Comparison of ENCODE assay signal across 11 cellular contexts in the genomic region with DNA sequence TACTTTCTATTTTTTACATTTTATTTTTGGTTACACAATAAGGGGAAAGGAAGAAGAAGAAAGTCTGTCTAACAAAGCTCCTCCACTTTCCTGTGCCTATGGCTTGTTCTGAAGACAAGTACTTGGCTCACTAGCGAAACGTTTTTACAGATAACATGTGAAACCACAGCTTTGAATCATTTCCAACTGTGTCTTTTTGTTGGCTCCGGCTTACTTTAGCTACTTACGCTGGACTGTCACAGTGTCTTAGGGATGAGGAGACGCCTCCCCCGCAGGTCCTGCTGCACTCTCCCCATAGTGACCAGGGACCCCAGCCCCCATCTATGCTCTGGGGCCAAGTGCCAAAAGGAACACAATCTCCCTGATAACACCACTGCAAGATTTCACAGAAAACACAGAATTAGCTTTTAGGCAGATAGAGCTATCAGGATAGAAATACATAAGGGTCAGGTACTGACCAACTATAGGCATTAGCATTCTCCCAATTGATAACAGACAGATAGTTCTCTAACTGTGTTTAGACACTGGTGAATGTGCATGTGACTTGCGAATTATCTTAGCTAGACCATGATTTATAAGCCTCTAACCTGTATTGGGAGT.
A peak's percentile ranks its signal among the peaks of the same experiment; 100 is the strongest.
DNase-seq lines count a peak whose midpoint lies in the region; ATAC-seq, FAIRE-seq and TF ChIP-seq lines count a peak whose summit lies in the region.
"Had no signal": no experiment of that assay in that cellular context is flagged by ENCODE, and none has a peak within 500 bp of the region (broad histone marks: within the 10 kb centered on the region; RNA-seq: fewer than 3 reads in every experiment).

No MANE protein-coding gene starts in this region.

- H2AFZ ChIP-seq in K562 (ENCODE audit: low read depth, low read length), result no peak overlapping the region

- POLR2A ChIA-PET in A673 (lab: Charles Lee; ENCODE audit: low non-redundant PET), result interaction anchor here (0.8 kb wide), 1 partner anchor 49 kb away, joined by 3 read pairs; no protein-coding TSS in a partner anchor
- POLR2A ChIA-PET in K562 (lab: Yijun Ruan, JAX), result interaction anchor here (2.0 kb wide), 1 partner anchor 11 kb away, joined by 5 read pairs; no protein-coding TSS in a partner anchor

- TF ChIP-seq POLR2A in K562 (conservative IDR thresholded peaks at IDR 0.05) (no peak), vagina (IDR thresholded peaks at IDR 0.05) (no peak)

- H3K4me3 ChIP-seq in A673 (ENCODE audit: low read depth, low read length, poor library complexity, severe bottlenecking), result no peak overlapping the region
- no peak overlapping the region for H3K4me3 ChIP-seq in K562
- no peak overlapping the region for H3K4me3 ChIP-seq in vagina
- H3K4me3 ChIP-seq: gastroesophageal sphincter had no signal

- peak; percentile 66 for DNase-seq in A673 (ENCODE audit: low spot score)
- peak; percentile 84 for DNase-seq in HFFc6
- peak in 2 of 4 experiments; percentile 16 to 55 for DNase-seq in K562 (ENCODE audit: extremely low read depth in 1 of 4, low spot score in 3 of 4)
- DNase-seq in iris pigment epithelial cell (ENCODE audit: low read depth), result peak; percentile 95
- DNase-seq in activated CD8-positive, alpha-beta memory T cell treated with anti-CD3 and anti-CD28 coated beads, Interleukin-2, amount 50 U/mL, for 48 hours, result no peak
- DNase-seq in vagina (ENCODE audit: extremely low spot score in 2 of 2), result no peak
- DNase-seq in GM13977 (ENCODE audit: low spot score), result no peak

- no peak for TF ChIP-seq EP300 in K562 (IDR thresholded peaks at IDR 0.05; ENCODE audit: low read length)

- H3K27ac Mint-ChIP-seq in HFFc6, result peak overlapping the region; percentile 73
- H3K27ac Mint-ChIP-seq: stimulated activated memory B cell treated with anti-CD40 and anti-IgM and Interleukin-4, amounts not matched to agents 10 μg/mL and 1 μg/mL and 100 μg/mL, for 72 hours had no signal

- H3K36me3 ChIP-seq in A673 (ENCODE audit: insufficient read depth, low read length, poor library complexity, severe bottlenecking) (no peaks in the 10 kb centered on the region), K562 (ENCODE audit: control insufficient read depth, insufficient read depth, low read length) (no peaks in the 10 kb centered on the region), vagina (no peaks in the 10 kb centered on the region)
- H3K36me3 ChIP-seq: gastroesophageal sphincter had no signal

- CTCF ChIA-PET in A673 (lab: Charles Lee) (no interaction called here), K562 (lab: Yijun Ruan, JAX; ENCODE audit: low intra/inter-chr PET ratio) (interaction anchor here (0.7 kb wide), 1 partner anchor 263 kb away, joined by 3 read pairs; no protein-coding TSS in a partner anchor)

- peaks cover 34% of the 10 kb centered on the region for H3K36me3 Mint-ChIP-seq in HFFc6 (ENCODE audit: low read depth)
- H3K36me3 Mint-ChIP-seq: CD14-positive monocyte had no signal

- no peak for TF ChIP-seq CTCF in A673 (conservative IDR thresholded peaks at IDR 0.05; ENCODE audit: low read depth, low read length)
- no peak for TF ChIP-seq CTCF in HFFc6 (IDR thresholded peaks at IDR 0.05)
- no peak for TF ChIP-seq CTCF in K562 (IDR thresholded peaks at IDR 0.05 in 2 of 3, conservative IDR thresholded peaks at IDR 0.05 in 1 of 3; ENCODE audit: insufficient read depth in 2 of 3, low read depth in 1 of 3, low read length in 3 of 3)
- no peak for TF ChIP-seq CTCF in vagina (IDR thresholded peaks at IDR 0.05)
- no peak for TF ChIP-seq CTCF in GM13977 (IDR thresholded peaks at IDR 0.05; ENCODE audit: extremely low read depth, insufficient read depth, missing control alignments)

- BruUV-seq in A673 (replicated peaks; lab: Mats Ljungman, UMichigan) (no TSS peak), K562 (replicated peaks; lab: Mats Ljungman, UMichigan) (no TSS peak)

- H3K9me1 ChIP-seq in K562 (ENCODE audit: control insufficient read depth, insufficient read depth, low read length), result no peaks in the 10 kb centered on the region

- peak overlapping the region; percentile 73 for H3K4me3 Mint-ChIP-seq in HFFc6
- H3K4me3 Mint-ChIP-seq: CD14-positive monocyte; stimulated activated memory B cell treated with anti-CD40 and anti-IgM and Interleukin-4, amounts not matched to agents 10 μg/mL and 1 μg/mL and 100 μg/mL, for 72 hours had no signal

- ATAC-seq in K562 (peak; percentile 78), GM18861 (IDR thresholded peaks at IDR 0.05; ENCODE audit: unreplicated experiment) (no peak)
- ATAC-seq: gastroesophageal sphincter; stimulated activated memory B cell treated with anti-CD40 and anti-IgM and Interleukin-4, amounts not matched to agents 10 μg/mL and 1 μg/mL and 100 μg/mL, for 72 hours had no signal

- WGBS in K562 (ENCODE audit: insufficient coverage, low coverage, missing lambda C conversion rate), result 0% methylated on average over 7 of the region's 7 CpGs

- H3K4me1 ChIP-seq in A673 (ENCODE audit: insufficient read depth, low read length, poor library complexity, severe bottlenecking) (peaks cover 12% of the 10 kb centered on the region), K562 (replicated peaks in 1 of 2; ENCODE audit: control insufficient read depth in 2 of 2, insufficient read depth in 2 of 2, low read length in 2 of 2) (peaks cover 0 to 3% of the 10 kb centered on the region in 2 experiments; a peak in 3 of 5 replicates), vagina (peaks cover 11% of the 10 kb centered on the region)

- no peak overlapping the region for H3K27ac ChIP-seq in A673 (ENCODE audit: low read depth, low read length, poor library complexity, severe bottlenecking)
- no peak overlapping the region for H3K27ac ChIP-seq in K562 (ENCODE audit: extremely low read depth, low read depth, low read length)
- H3K27ac ChIP-seq in vagina, result no peak overlapping the region
- H3K27ac ChIP-seq: gastroesophageal sphincter had no signal

- peaks cover 32% of the 10 kb centered on the region for H3K4me1 Mint-ChIP-seq in HFFc6 (ENCODE audit: low read depth)
- H3K4me1 Mint-ChIP-seq: stimulated activated memory B cell treated with anti-CD40 and anti-IgM and Interleukin-4, amounts not matched to agents 10 μg/mL and 1 μg/mL and 100 μg/mL, for 72 hours had no signal

- peak; percentile 84 for FAIRE-seq in K562 (lab: Jason Lieb, UNC)

- no peak for TF ChIP-seq RAD21 in K562 (CRISPR knock-in tag; conservative IDR thresholded peaks at IDR 0.05 in 1 of 2, IDR thresholded peaks at IDR 0.05 in 1 of 2)

- no peaks in the 10 kb centered on the region for H3K27me3 Mint-ChIP-seq in HFFc6 (ENCODE audit: insufficient read depth)
- H3K27me3 Mint-ChIP-seq: stimulated activated memory B cell treated with anti-CD40 and anti-IgM and Interleukin-4, amounts not matched to agents 10 μg/mL and 1 μg/mL and 100 μg/mL, for 72 hours had no signal

- H3K9ac ChIP-seq in K562 (ENCODE audit: insufficient read depth in 1 of 2, low read depth in 2 of 2, low read length in 2 of 2), result no peak overlapping the region

- H3K4me2 ChIP-seq in K562 (ENCODE audit: insufficient read depth, low read length), result no peak overlapping the region

- H3K27me3 ChIP-seq in A673 (replicated peaks; ENCODE audit: insufficient read depth, low read depth, low read length, poor library complexity) (no peaks in the 10 kb centered on the region), K562 (ENCODE audit: control insufficient read depth in 2 of 2, insufficient read depth in 2 of 2, low read length in 2 of 2) (no peaks in the 10 kb centered on the region), vagina (no peaks in the 10 kb centered on the region)
- H3K27me3 ChIP-seq: gastroesophageal sphincter had no signal

- H3K9me3 Mint-ChIP-seq in HFFc6, result no peaks in the 10 kb centered on the region
- H3K9me3 Mint-ChIP-seq: stimulated activated memory B cell treated with anti-CD40 and anti-IgM and Interleukin-4, amounts not matched to agents 10 μg/mL and 1 μg/mL and 100 μg/mL, for 72 hours had no signal

- H3K79me2 ChIP-seq in K562 (ENCODE audit: control insufficient read depth, insufficient read depth, low read length), result no peaks in the 10 kb centered on the region

- in situ Hi-C loops in K562 (cut with MboI) (no loop called here), GM13977 (cut with MboI; ENCODE audit: low pct_unique_long_range_greater_than_20kb, low sequenced_read_pairs, unreplicated experiment) (no loop called here)

- intact Hi-C loops in A673 (cut with micrococcal nuclease; ENCODE audit: unreplicated experiment), result no loop called here
- intact Hi-C loops in K562 (cut with micrococcal nuclease), result loop anchor here (10.0 kb wide), 1 partner anchor 212 kb away; no protein-coding TSS in a partner anchor
- intact Hi-C loops in vagina (cut with DNase I), result no loop called here

- H3K9me3 ChIP-seq in A673 (ENCODE audit: low read depth, low read length, poor library complexity, severe bottlenecking) (no peaks in the 10 kb centered on the region), K562 (replicated peaks; ENCODE audit: control insufficient read depth, insufficient read depth, low read depth, low read length) (no peaks in the 10 kb centered on the region), vagina (no peaks in the 10 kb centered on the region)
- H3K9me3 ChIP-seq: gastroesophageal sphincter had no signal

- H4K20me1 ChIP-seq in K562 (replicated peaks; ENCODE audit: control insufficient read depth, insufficient read depth, low read length), result no peaks in the 10 kb centered on the region

TF ChIP-seq in K562, 482 proteins besides CTCF, POLR2A, EP300 and RAD21 (continues in another document):
- TF ChIP-seq MEIS2 (IDR thresholded peaks at IDR 0.05; ENCODE audit: partially characterized antibody) (peak; percentile 28), BHLHE40 (IDR thresholded peaks at IDR 0.05; ENCODE audit: low read length) (0 out of 2 replicates have a peak, but pooled peaks have one; percentile 8), NFIC (IDR thresholded peaks at IDR 0.05) (peak; percentile 41), CTBP1 (IDR thresholded peaks at IDR 0.05; ENCODE audit: borderline replicate concordance) (peak; percentile 62; the same call in 1 of the 2 replicates)

Comparison
In these comparisons a context has a peak if more than half of its experiments do, and no peak if none do; other contexts are left out.
1. DNase-seq: peak in A673 (single experiment), HFFc6 (single experiment) and iris pigment epithelial cell (single experiment); none in activated CD8-positive, alpha-beta memory T cell treated with anti-CD3 and anti-CD28 coated beads, Interleukin-2, amount 50 U/mL, for 48 hours (single experiment), vagina (0 of 2) and GM13977 (single experiment).